11 cellular contexts compared by ENCODE assay signal in the genomic region with DNA sequence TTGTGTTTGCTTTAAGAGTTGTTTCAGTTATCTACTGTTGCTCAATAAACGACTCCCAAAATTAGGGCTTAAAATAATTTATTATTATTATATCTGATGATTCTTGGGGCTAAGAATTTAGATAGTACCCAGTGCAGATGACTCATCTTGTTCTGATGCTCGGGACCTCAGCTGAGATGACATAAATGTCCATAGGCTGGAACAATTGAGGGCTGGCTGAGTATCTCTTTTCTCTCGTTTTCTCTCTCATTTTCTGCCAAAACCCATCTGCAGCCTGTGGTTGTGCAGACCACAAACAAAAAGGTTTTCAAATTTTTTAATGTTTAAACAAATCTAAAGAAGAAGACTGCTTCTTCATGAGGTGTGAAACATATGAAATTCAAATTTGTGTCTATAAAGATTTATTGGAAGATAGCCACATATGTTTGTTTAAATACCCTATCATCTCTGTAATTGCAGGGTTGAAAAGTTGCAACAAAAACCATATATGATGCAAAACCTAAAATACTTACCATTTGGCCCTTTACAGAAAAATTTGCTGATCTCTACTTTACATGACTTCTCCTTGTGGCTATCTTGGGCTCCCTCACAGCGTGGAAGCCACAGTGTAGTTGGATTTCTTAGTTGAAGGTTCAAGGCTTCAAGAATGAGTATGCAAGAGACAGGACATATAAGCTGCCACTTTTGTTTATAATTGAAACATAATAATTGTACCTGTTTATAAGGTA. TPM values are rescaled to one million over a fixed set of nuclear protein-coding genes. Genes with fewer than 3 reads are reported as not detected.
DNase-seq lines count a peak whose midpoint lies in the region; ATAC-seq and TF ChIP-seq lines count a peak whose summit lies in the region.
"Had no signal": no experiment of that assay in that cellular context is flagged by ENCODE, and none has a peak within 500 bp of the region (broad histone marks: within the 10 kb centered on the region; RNA-seq: fewer than 3 reads in every experiment).

No MANE protein-coding gene starts in this region.

- peak overlapping the region; percentile 58 for H3K27ac ChIP-seq in naive thymus-derived CD4-positive, alpha-beta T cell (ENCODE audit: low read depth, low read length)

- H3K4me3 Mint-ChIP-seq in activated CD4-positive, alpha-beta memory T cell treated with anti-CD3 and anti-CD28 coated beads, Interleukin-2, amount 10 ng/mL, durations not matched to agents 7 days and 5 days, result peak overlapping the region; percentile 49
- H3K4me3 Mint-ChIP-seq in naive thymus-derived CD4-positive, alpha-beta T cell, result peak overlapping the region; percentile 0 to 69 (median 44)

- no peaks in the 10 kb centered on the region for H3K9me3 Mint-ChIP-seq in activated CD4-positive, alpha-beta memory T cell treated with anti-CD3 and anti-CD28 coated beads, Interleukin-2, amount 10 ng/mL, durations not matched to agents 7 days and 5 days
- peaks cover 0 to 21% (median 0%) of the 10 kb centered on the region in 11 donors for H3K9me3 Mint-ChIP-seq in naive thymus-derived CD4-positive, alpha-beta T cell

- ATAC-seq in HG02759 (IDR thresholded peaks at IDR 0.05; ENCODE audit: unreplicated experiment) (peak; percentile 11), GM21447 (IDR thresholded peaks at IDR 0.05; ENCODE audit: unreplicated experiment) (no peak), GM19397 (IDR thresholded peaks at IDR 0.05; ENCODE audit: unreplicated experiment) (no peak), left lobe of liver (no peak)
- no peak for ATAC-seq in naive thymus-derived CD4-positive, alpha-beta T cell

- H3K27me3 ChIP-seq in naive thymus-derived CD4-positive, alpha-beta T cell (ENCODE audit: control insufficient read depth in 2 of 2, insufficient read depth in 2 of 2, low read length in 2 of 2), result no peaks in the 10 kb centered on the region

- H3K27ac Mint-ChIP-seq in activated CD4-positive, alpha-beta memory T cell treated with anti-CD3 and anti-CD28 coated beads, Interleukin-2, amount 10 ng/mL, durations not matched to agents 7 days and 5 days, result peak overlapping the region; percentile 80
- peak overlapping the region; percentile 73 to 97 (median 93) for H3K27ac Mint-ChIP-seq in naive thymus-derived CD4-positive, alpha-beta T cell

- 50 to 53% methylated on average over 4 of the region's 4 CpGs for WGBS in lower leg skin, 2 donors

- CTCF ChIA-PET in activated CD4-positive, alpha-beta memory T cell treated with anti-CD3 and anti-CD28 coated beads, Interleukin-2, amount 10 ng/mL, durations not matched to agents 7 days and 5 days (lab: Charles Lee), result interaction anchor here (1.3 to 7.2 kb wide), 4 partner anchors 13 to 53 kb away, joined by 3 to 99 read pairs (median 4); a partner anchor contains a TSS
- CTCF ChIA-PET in naive thymus-derived CD4-positive, alpha-beta T cell (lab: Charles Lee), result interaction anchor here (1.7 to 7.3 kb wide), 3 partner anchors 13 to 101 kb away, joined by 4 to 88 read pairs (median 5); a partner anchor contains a TSS

- no peaks in the 10 kb centered on the region for H3K27me3 Mint-ChIP-seq in activated CD4-positive, alpha-beta memory T cell treated with anti-CD3 and anti-CD28 coated beads, Interleukin-2, amount 10 ng/mL, durations not matched to agents 7 days and 5 days
- H3K27me3 Mint-ChIP-seq in naive thymus-derived CD4-positive, alpha-beta T cell, result no peaks in the 10 kb centered on the region

- TF ChIP-seq CTCF in GM12865 (IDR thresholded peaks at IDR 0.05; ENCODE audit: insufficient read depth, low read depth, low read length, missing control alignments) (no peak), lower leg skin (IDR thresholded peaks at IDR 0.05) (no peak)

- TF ChIP-seq POLR2A in lower leg skin (IDR thresholded peaks at IDR 0.05), result no peak

- H3K36me3 Mint-ChIP-seq in activated CD4-positive, alpha-beta memory T cell treated with anti-CD3 and anti-CD28 coated beads, Interleukin-2, amount 10 ng/mL, durations not matched to agents 7 days and 5 days (ENCODE audit: low read depth), result peaks cover 22% of the 10 kb centered on the region
- H3K36me3 Mint-ChIP-seq in naive thymus-derived CD4-positive, alpha-beta T cell, result peaks cover 0 to 17% (median 0%) of the 10 kb centered on the region in 5 donors

- peaks cover 95% of the 10 kb centered on the region for H3K4me1 Mint-ChIP-seq in activated CD4-positive, alpha-beta memory T cell treated with anti-CD3 and anti-CD28 coated beads, Interleukin-2, amount 10 ng/mL, durations not matched to agents 7 days and 5 days
- H3K4me1 Mint-ChIP-seq in naive thymus-derived CD4-positive, alpha-beta T cell, result peaks cover 69 to 100% (median 98%) of the 10 kb centered on the region in 7 donors

- peak; percentile 69 for DNase-seq in GM12865 (ENCODE audit: low read depth)
- peak; percentile 42 for DNase-seq in activated CD4-positive, alpha-beta memory T cell treated with anti-CD3 and anti-CD28 coated beads, Interleukin-2, amount 10 ng/mL, durations not matched to agents 7 days and 5 days
- DNase-seq in naive thymus-derived CD4-positive, alpha-beta T cell, result no peak
- DNase-seq in lower leg skin (ENCODE audit: low spot score in 2 of 2), result no peak
- DNase-seq in left lobe of liver (ENCODE audit: low spot score), result no peak
- DNase-seq: activated CD8-positive, alpha-beta memory T cell treated with anti-CD3 and anti-CD28 coated beads, Interleukin-2, amount 50 U/mL, for 4 hours; stimulated activated CD4-positive, alpha-beta T cell treated with anti-CD3 and anti-CD28 coated beads, Interleukin-2, amount 100 ng/mL, for 48 hours had no signal

- H3K36me3 ChIP-seq in naive thymus-derived CD4-positive, alpha-beta T cell (ENCODE audit: control insufficient read depth in 2 of 3, insufficient read depth in 3 of 3, low read length in 3 of 3), result no peaks in the 10 kb centered on the region

- POLR2A ChIA-PET in activated CD4-positive, alpha-beta memory T cell treated with anti-CD3 and anti-CD28 coated beads, Interleukin-2, amount 10 ng/mL, durations not matched to agents 7 days and 5 days (lab: Charles Lee), result interaction anchor here (1.7 to 7.4 kb wide), 9 partner anchors 9 to 104 kb away, joined by 5 to 512 read pairs (median 86); a partner anchor contains a TSS
- POLR2A ChIA-PET in naive thymus-derived CD4-positive, alpha-beta T cell (lab: Charles Lee), result interaction anchor here (0.7 to 7.4 kb wide), 11 partner anchors 11 to 97 kb away, joined by 3 to 332 read pairs (median 24); a partner anchor contains a TSS

- no peaks in the 10 kb centered on the region for H3K9me3 ChIP-seq in naive thymus-derived CD4-positive, alpha-beta T cell (ENCODE audit: control insufficient read depth in 2 of 3, low read length in 3 of 3)

- intact Hi-C loops in naive thymus-derived CD4-positive, alpha-beta T cell (cut with micrococcal nuclease), result loop anchor here (5.0 to 10.0 kb wide), 6 partner anchors 33 to 847 kb away; a partner anchor contains a TSS
- intact Hi-C loops in lower leg skin (cut with DNase I; ENCODE audit: low total_unique reads), result no loop called here

- peaks cover 92 to 93% of the 10 kb centered on the region in 2 donors for H3K4me1 ChIP-seq in naive thymus-derived CD4-positive, alpha-beta T cell (ENCODE audit: control insufficient read depth in 2 of 2, insufficient read depth in 2 of 2, low read length in 2 of 2)

- H3K4me3 ChIP-seq in GM12865 (ENCODE audit: low read depth, low read length) (no peak overlapping the region), lower leg skin (ENCODE audit: low read depth, poor library complexity, severe bottlenecking) (no peak overlapping the region)
- no peak overlapping the region for H3K4me3 ChIP-seq in naive thymus-derived CD4-positive, alpha-beta T cell (ENCODE audit: low read length)

RNA-seq across cellular contexts. Expression of a gene that starts 14.8 kb away (rescaled TPM):
- 100 to 1,000 TPM; 724 to 731 TPM for total RNA-seq in activated CD4-positive, alpha-beta memory T cell treated with anti-CD3 and anti-CD28 coated beads, Interleukin-2, amount 10 ng/mL, durations not matched to agents 7 days and 5 days
- total RNA-seq in naive thymus-derived CD4-positive, alpha-beta T cell, result 1,000 to 10,000 TPM in 3 of 5 experiments, 100 to 1,000 TPM in 2; 739 to 1,121 (median 1,015) TPM
- polyA plus RNA-seq in naive thymus-derived CD4-positive, alpha-beta T cell, result 1,000 to 10,000 TPM; 1,177 to 1,286 TPM
- total RNA-seq in lower leg skin (1 to 10 TPM; 4.0 to 8.3 (median 4.7) TPM), left lobe of liver (5.4 TPM)
- total RNA-seq: epithelial cell of proximal tubule had no signal

Comparison
In these comparisons a context has a peak if more than half of its experiments do, and no peak if none do; other contexts are left out.
1. DNase-seq: peak in GM12865 (single experiment) and activated CD4-positive, alpha-beta memory T cell treated with anti-CD3 and anti-CD28 coated beads, Interleukin-2, amount 10 ng/mL, durations not matched to agents 7 days and 5 days (single experiment); none in naive thymus-derived CD4-positive, alpha-beta T cell (0 of 9), lower leg skin (0 of 2) and left lobe of liver (single experiment).
2. RNA of a gene that starts 14.8 kb away (total RNA-seq): 739 to 1,121 TPM in naive thymus-derived CD4-positive, alpha-beta T cell and 724 to 731 TPM in activated CD4-positive, alpha-beta memory T cell treated with anti-CD3 and anti-CD28 coated beads, Interleukin-2, amount 10 ng/mL, durations not matched to agents 7 days and 5 days; 5.4 TPM in left lobe of liver (single experiment) and 4.0 to 8.3 TPM in lower leg skin; every median in the first group is over 10 times any median in the second.